In genomic region chr2:232432598-232433184, GRCh38 we compare ENCODE assay signal across 2 cellular contexts.
A peak's percentile ranks its signal among the peaks of the same experiment; 100 is the strongest.
TF ChIP-seq lines count a peak whose summit lies in the region.

No MANE protein-coding gene starts in this region.

TF ChIP-seq in IMR-90, 13 proteins besides CTCF, POLR2A, EP300 and RAD21:
- TF ChIP-seq, protein P1, sequence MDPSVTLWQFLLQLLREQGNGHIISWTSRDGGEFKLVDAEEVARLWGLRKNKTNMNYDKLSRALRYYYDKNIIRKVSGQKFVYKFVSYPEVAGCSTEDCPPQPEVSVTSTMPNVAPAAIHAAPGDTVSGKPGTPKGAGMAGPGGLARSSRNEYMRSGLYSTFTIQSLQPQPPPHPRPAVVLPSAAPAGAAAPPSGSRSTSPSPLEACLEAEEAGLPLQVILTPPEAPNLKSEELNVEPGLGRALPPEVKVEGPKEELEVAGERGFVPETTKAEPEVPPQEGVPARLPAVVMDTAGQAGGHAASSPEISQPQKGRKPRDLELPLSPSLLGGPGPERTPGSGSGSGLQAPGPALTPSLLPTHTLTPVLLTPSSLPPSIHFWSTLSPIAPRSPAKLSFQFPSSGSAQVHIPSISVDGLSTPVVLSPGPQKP (IDR thresholded peaks at IDR 0.05; ENCODE audit: borderline replicate concordance, low read depth, low read length): no peak
- TF ChIP-seq NFE2L2 (IDR thresholded peaks at IDR 0.05; ENCODE audit: low read depth, low read length) (no peak), RCOR1 (IDR thresholded peaks at IDR 0.05; ENCODE audit: insufficient replicate concordance, low read length) (no peak)

TF ChIP-seq in K562, 482 proteins besides CTCF, POLR2A, EP300 and RAD21:
- TF ChIP-seq MCM5 (IDR thresholded peaks at IDR 0.05; ENCODE audit: low read depth) (no peak), SNRNP70 (optimal IDR thresholded peaks at IDR 0.05; ENCODE audit: low read depth, low read length) (no peak), TAL1 (IDR thresholded peaks at IDR 0.05) (no peak), HDAC2 (IDR thresholded peaks at IDR 0.05) (no peak), E2F1 (CRISPR knock-in tag; IDR thresholded peaks at IDR 0.05) (no peak), USF1 (CRISPR knock-in tag; IDR thresholded peaks at IDR 0.05) (peak; percentile 19; the same call in 1 of the 2 replicates), HDAC3 (IDR thresholded peaks at IDR 0.05; ENCODE audit: borderline replicate concordance, partially characterized antibody) (no peak)
- TF ChIP-seq, protein P2, sequence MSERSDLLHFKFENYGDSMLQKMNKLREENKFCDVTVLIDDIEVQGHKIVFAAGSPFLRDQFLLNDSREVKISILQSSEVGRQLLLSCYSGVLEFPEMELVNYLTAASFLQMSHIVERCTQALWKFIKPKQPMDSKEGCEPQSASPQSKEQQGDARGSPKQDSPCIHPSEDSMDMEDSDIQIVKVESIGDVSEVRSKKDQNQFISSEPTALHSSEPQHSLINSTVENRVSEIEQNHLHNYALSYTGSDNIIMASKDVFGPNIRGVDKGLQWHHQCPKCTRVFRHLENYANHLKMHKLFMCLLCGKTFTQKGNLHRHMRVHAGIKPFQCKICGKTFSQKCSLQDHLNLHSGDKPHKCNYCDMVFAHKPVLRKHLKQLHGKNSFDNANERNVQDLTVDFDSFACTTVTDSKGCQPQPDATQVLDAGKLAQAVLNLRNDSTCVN (CRISPR knock-in tag; IDR thresholded peaks at IDR 0.05): no peak
TF ChIP-seq in K562: peak in this region for 1.
